Comparison of ENCODE assay signal across 19 cellular contexts in genomic region chr13:41411060-41411459, GRCh38. TPM values are rescaled to one million over a fixed set of nuclear protein-coding genes. Genes with fewer than 3 reads are reported as not detected.
"Had no signal": no experiment of that assay in that cellular context is flagged by ENCODE, and none has a peak within 500 bp of the region (broad histone marks: within the 10 kb centered on the region; RNA-seq: fewer than 3 reads in every experiment).

No MANE protein-coding gene starts in this region.

- H3K4me1 Mint-ChIP-seq: mesothelial cell of epicardium; naive B cell; natural killer cell; neural progenitor cell; stimulated activated effector memory CD8-positive, alpha-beta T cell treated with anti-CD3 and anti-CD28 coated beads, Interleukin-12 subunit alpha, Interleukin-12 subunit beta, amount 100 ng/mL, for 72 hours had no signal

- H3K4me3 ChIP-seq: left lung, lung, neural progenitor cell, ovary, right atrium auricular region, skin epidermis, spleen, tibial nerve, uterus had no signal

- H3K27ac ChIP-seq: left lung, neural progenitor cell, neutrophil, ovary, right atrium auricular region, skin epidermis, spleen, uterus had no signal

- H3K4me2 ChIP-seq: neural progenitor cell had no signal

- H3K9me3 ChIP-seq: left lung, neutrophil, ovary, right atrium auricular region, spleen, tibial nerve, uterus had no signal

- DNase-seq: left cardiac atrium, left lung, naive B cell, natural killer cell, ovary, uterus had no signal

- H3K9me3 Mint-ChIP-seq: natural killer cell; nephron progenitor cell; stimulated activated effector memory CD8-positive, alpha-beta T cell treated with anti-CD3 and anti-CD28 coated beads, Interleukin-12 subunit alpha, Interleukin-12 subunit beta, amount 100 ng/mL, for 72 hours; stimulated activated naive CD8-positive, alpha-beta T cell treated with anti-CD3 and anti-CD28 coated beads, Interleukin-15, Interleukin-2, amounts not matched to agents 100 ng/mL and 50 ng/mL, for 24 hours; type B pancreatic cell had no signal

- H2AFZ ChIP-seq: neural progenitor cell had no signal

- H3K27ac Mint-ChIP-seq: mesothelial cell of epicardium; natural killer cell; nephron progenitor cell; neural progenitor cell; progenitor cell of endocrine pancreas; stimulated activated effector memory CD8-positive, alpha-beta T cell treated with anti-CD3 and anti-CD28 coated beads, Interleukin-12 subunit alpha, Interleukin-12 subunit beta, amount 100 ng/mL, for 72 hours; stimulated activated naive CD8-positive, alpha-beta T cell treated with anti-CD3 and anti-CD28 coated beads, Interleukin-15, Interleukin-2, amounts not matched to agents 100 ng/mL and 50 ng/mL, for 24 hours; type B pancreatic cell had no signal

- H3K27me3 ChIP-seq: left lung, neural progenitor cell, neutrophil, ovary, right atrium auricular region, spleen, tibial nerve, uterus had no signal

- H3K36me3 ChIP-seq: left lung, neural progenitor cell, neutrophil, ovary, right atrium auricular region, spleen, tibial nerve, uterus had no signal

- H3K9ac ChIP-seq: neural progenitor cell had no signal

- H3K4me1 ChIP-seq: left lung, neural progenitor cell, right atrium auricular region, spleen, uterus had no signal

- H3K4me3 Mint-ChIP-seq: mesothelial cell of epicardium; naive B cell; natural killer cell; nephron progenitor cell; neural progenitor cell; stimulated activated effector memory CD8-positive, alpha-beta T cell treated with anti-CD3 and anti-CD28 coated beads, Interleukin-12 subunit alpha, Interleukin-12 subunit beta, amount 100 ng/mL, for 72 hours; stimulated activated naive CD8-positive, alpha-beta T cell treated with anti-CD3 and anti-CD28 coated beads, Interleukin-15, Interleukin-2, amounts not matched to agents 100 ng/mL and 50 ng/mL, for 24 hours; type B pancreatic cell had no signal

- H3K36me3 Mint-ChIP-seq: mesothelial cell of epicardium; naive B cell; natural killer cell; neural progenitor cell; stimulated activated effector memory CD8-positive, alpha-beta T cell treated with anti-CD3 and anti-CD28 coated beads, Interleukin-12 subunit alpha, Interleukin-12 subunit beta, amount 100 ng/mL, for 72 hours; type B pancreatic cell had no signal

- H3K27me3 Mint-ChIP-seq: stimulated activated naive CD8-positive, alpha-beta T cell treated with anti-CD3 and anti-CD28 coated beads, Interleukin-15, Interleukin-2, amounts not matched to agents 100 ng/mL and 50 ng/mL, for 24 hours; type B pancreatic cell had no signal

RNA-seq across cellular contexts. Expression of gene RGCC, which starts 46.3 kb away (rescaled TPM):
- total RNA-seq: progenitor cell of endocrine pancreas had no signal
